Comparison of ENCODE assay signal across 8 cellular contexts in the genomic region with DNA sequence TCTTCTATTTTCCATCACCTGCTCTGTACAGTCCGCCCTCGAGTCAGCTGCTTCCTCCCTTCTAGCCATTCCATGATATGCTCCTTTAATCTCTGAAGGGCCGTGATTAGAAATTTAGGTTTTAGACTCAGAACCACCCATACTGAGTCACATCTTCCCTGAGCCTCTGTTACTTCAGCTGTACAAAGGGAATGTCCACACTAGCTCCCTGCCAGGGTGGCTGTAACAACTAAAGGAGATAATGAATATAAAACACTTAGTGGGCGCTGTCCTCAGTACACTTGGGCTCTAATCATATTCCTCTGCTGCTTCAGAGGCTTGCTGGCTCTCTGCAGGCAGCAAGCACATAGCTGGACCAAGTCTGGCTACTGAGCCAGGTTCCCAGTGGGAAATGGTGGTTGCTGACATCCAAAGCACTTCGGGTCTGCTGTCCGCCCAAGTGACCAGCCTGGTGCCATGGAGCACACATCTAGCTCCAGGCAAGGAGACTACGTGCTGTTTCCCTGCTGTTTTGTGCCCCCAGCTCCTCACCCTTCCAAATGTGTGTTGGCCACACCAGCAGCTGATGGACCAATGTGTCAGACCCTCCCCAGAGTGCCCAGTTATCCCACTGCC. TPM values are rescaled to one million over a fixed set of nuclear protein-coding genes. Genes with fewer than 3 reads are reported as not detected.
A peak's percentile ranks its signal among the peaks of the same experiment; 100 is the strongest.
DNase-seq lines count a peak whose midpoint lies in the region; ATAC-seq and TF ChIP-seq lines count a peak whose summit lies in the region.

No MANE protein-coding gene starts in this region.

- DNase-seq in AG04450 (ENCODE audit: low read depth, low spot score) (no peak), nephron progenitor cell (no peak), NCI-H526 (lab: John Stamatoyannopoulos, UW) (no peak), mucosa of descending colon (no peak), Calu3 (no peak)

- peaks cover 11% of the 10 kb centered on the region for H4K20me1 ChIP-seq in Loucy (ENCODE audit: insufficient read depth, low read length, poor library complexity, severe bottlenecking)

- H3F3A ChIP-seq in Loucy (ENCODE audit: low read depth), result peaks cover 21% of the 10 kb centered on the region

- H3K4me3 ChIP-seq in AG04450 (ENCODE audit: low read depth, low read length), result no peak overlapping the region
- no peak overlapping the region for H3K4me3 ChIP-seq in Loucy (ENCODE audit: low read length, poor library complexity, severe bottlenecking)
- no peak overlapping the region for H3K4me3 ChIP-seq in mucosa of descending colon

- intact Hi-C loops in mucosa of descending colon (cut with DNase I, micrococcal nuclease) (no loop called here), Calu3 (cut with micrococcal nuclease; ENCODE audit: unreplicated experiment) (no loop called here)

- TF ChIP-seq CTCF in AG04450 (IDR thresholded peaks at IDR 0.05; ENCODE audit: low read depth, low read length) (no peak), Loucy (conservative IDR thresholded peaks at IDR 0.05; ENCODE audit: low read length) (no peak), nephron progenitor cell (IDR thresholded peaks at IDR 0.05) (no peak), mucosa of descending colon (IDR thresholded peaks at IDR 0.05) (no peak), Calu3 (IDR thresholded peaks at IDR 0.05; ENCODE audit: unreplicated experiment) (no peak)

- H3K27ac Mint-ChIP-seq in nephron progenitor cell (peak overlapping the region; percentile 97), Calu3 (ENCODE audit: unreplicated experiment) (no peak overlapping the region)

- H3K27ac ChIP-seq in AG04450 (ENCODE audit: low read depth, low read length) (peak overlapping the region; percentile 52), cingulate gyrus (ENCODE audit: low read depth, low read length) (peak overlapping the region; percentile 76)

- H3K4me1 ChIP-seq in Loucy (ENCODE audit: insufficient read depth, low read length, poor library complexity, severe bottlenecking) (peaks cover 39% of the 10 kb centered on the region), mucosa of descending colon (ENCODE audit: low read depth) (peaks cover 9% of the 10 kb centered on the region)

- peaks cover 32% of the 10 kb centered on the region for H3K79me2 ChIP-seq in Loucy (ENCODE audit: insufficient read depth, low read length)

- H3K36me3 ChIP-seq in Loucy (ENCODE audit: insufficient read depth, low read length), result peaks cover 31% of the 10 kb centered on the region; the same call in 1 of the 2 replicates
- no peaks in the 10 kb centered on the region for H3K36me3 ChIP-seq in mucosa of descending colon (ENCODE audit: low read depth)

- CTCF ChIA-PET in AG04450 (lab: Charles Lee), result no interaction called here
- CTCF ChIA-PET in Calu3 (lab: Charles Lee), result no interaction called here

- H3K9me2 ChIP-seq in Loucy (replicated peaks; ENCODE audit: low read depth, low read length), result no peaks in the 10 kb centered on the region

- H3K36me3 Mint-ChIP-seq in nephron progenitor cell (ENCODE audit: low read depth) (peaks cover 5% of the 10 kb centered on the region), Calu3 (ENCODE audit: insufficient read depth, unreplicated experiment) (no peaks in the 10 kb centered on the region)

- peak overlapping the region; percentile 76 for H3K4me3 Mint-ChIP-seq in nephron progenitor cell
- no peak overlapping the region for H3K4me3 Mint-ChIP-seq in Calu3 (ENCODE audit: low read depth, unreplicated experiment)

- H3K27me3 ChIP-seq in AG04450 (ENCODE audit: control insufficient read depth, insufficient read depth, low read length) (no peaks in the 10 kb centered on the region), Loucy (ENCODE audit: insufficient read depth, low read length, poor library complexity, severe bottlenecking) (no peaks in the 10 kb centered on the region)

- H3K27me3 Mint-ChIP-seq in nephron progenitor cell (ENCODE audit: low read depth, poor library complexity) (no peaks in the 10 kb centered on the region), Calu3 (ENCODE audit: unreplicated experiment) (peaks cover 7% of the 10 kb centered on the region)

- no TSS peak for BruUV-seq in Calu3 (replicated peaks; lab: Mats Ljungman, UMichigan)

- H3K9me3 Mint-ChIP-seq in nephron progenitor cell (no peaks in the 10 kb centered on the region), Calu3 (ENCODE audit: low read depth, unreplicated experiment) (no peaks in the 10 kb centered on the region)

- peaks cover 43% of the 10 kb centered on the region for H3K4me1 Mint-ChIP-seq in nephron progenitor cell
- no peaks in the 10 kb centered on the region for H3K4me1 Mint-ChIP-seq in Calu3 (ENCODE audit: low read depth, unreplicated experiment)

- POLR2A ChIA-PET in AG04450 (lab: Yijun Ruan, JAX), result interaction anchor here (1.0 kb wide), 1 partner anchor 30 kb away, joined by 4 read pairs; the partner anchor contains the start of gene BAHD1

- no peak for ATAC-seq in HG03565 (IDR thresholded peaks at IDR 0.05; ENCODE audit: unreplicated experiment)
- ATAC-seq in mucosa of descending colon, result no peak

- H3K4me2 ChIP-seq in Loucy (ENCODE audit: low read depth, low read length, poor library complexity, severe bottlenecking), result peak overlapping the region; percentile 63

- no peaks in the 10 kb centered on the region for H3K9me3 ChIP-seq in AG04450 (ENCODE audit: control insufficient read depth, insufficient read depth, low read length)
- no peaks in the 10 kb centered on the region for H3K9me3 ChIP-seq in Loucy (ENCODE audit: insufficient read depth, low read depth, low read length)
- H3K9me3 ChIP-seq in mucosa of descending colon, result no peaks in the 10 kb centered on the region

- no peak overlapping the region for H2AFZ ChIP-seq in Loucy (ENCODE audit: low read length)

- H3K9ac ChIP-seq in Loucy (ENCODE audit: low read depth, low read length, poor library complexity, severe bottlenecking), result peak overlapping the region; percentile 58

RNA-seq across cellular contexts. Expression of gene CHST14, which starts 0.9 kb away (rescaled TPM):
- 19.8 and 21.7 TPM in 2 replicates for polyA plus RNA-seq in AG04450 (2011; rRNA removed)
- 12.9 and 15.0 TPM in 2 replicates for polyA minus RNA-seq in AG04450 (2011; rRNA and poly(A)+ RNA removed)
- 10 to 100 TPM in 1 of 3 donors, 1 to 10 TPM in 2; 3.5 to 10.5 (median 4.8) TPM for total RNA-seq in mucosa of descending colon
- 8.7 and 11.5 TPM in 2 replicates for total RNA-seq in Calu3 (2022)

RNA-seq across cellular contexts. Expression of gene BAHD1, which starts 29.1 kb away (rescaled TPM):
- polyA plus RNA-seq in AG04450 (2011; rRNA removed), result 2.8 and 4.2 TPM in 2 replicates
- polyA minus RNA-seq in AG04450 (2011; rRNA and poly(A)+ RNA removed), result 4.3 and 6.8 TPM in 2 replicates
- total RNA-seq in mucosa of descending colon (10 to 100 TPM; 26.9 to 32.2 (median 31.1) TPM), Calu3 (2022) (15.6 and 17.2 TPM in 2 replicates)
